Comparison of ENCODE assay signal across 15 cellular contexts in genomic region chr7:132901241-132901640, GRCh38.
A peak's percentile ranks its signal among the peaks of the same experiment; 100 is the strongest.
DNase-seq lines count a peak whose midpoint lies in the region; ATAC-seq and TF ChIP-seq lines count a peak whose summit lies in the region.
"Had no signal": no experiment of that assay in that cellular context is flagged by ENCODE, and none has a peak within 500 bp of the region (broad histone marks: within the 10 kb centered on the region; RNA-seq: fewer than 3 reads in every experiment).

No MANE protein-coding gene starts in this region.

- no peak for TF ChIP-seq EP300 in tibial nerve (IDR thresholded peaks at IDR 0.05)

- no peak overlapping the region for H2AK5ac ChIP-seq in trophoblast cell (ENCODE audit: low read length)

- BruUV-seq in Caco-2 (replicated peaks; lab: Mats Ljungman, UMichigan): no TSS peak

- peak overlapping the region; percentile 24 for H3K27ac Mint-ChIP-seq in Caco-2 (ENCODE audit: unreplicated experiment)
- H3K27ac Mint-ChIP-seq: CD4-positive, alpha-beta T cell; HFFc6 had no signal

- intact Hi-C loops in Caco-2 (cut with micrococcal nuclease; ENCODE audit: unreplicated experiment): no loop called here

- CTCF ChIA-PET in Caco-2 (lab: Charles Lee): no interaction called here

- H3K36me3 ChIP-seq in Caco-2 (ENCODE audit: control insufficient read depth, insufficient read depth, low read length): no peaks in the 10 kb centered on the region
- no peaks in the 10 kb centered on the region for H3K36me3 ChIP-seq in trophoblast cell (ENCODE audit: control insufficient read depth in 1 of 2, insufficient read depth in 2 of 2, low read length in 2 of 2)
- H3K36me3 ChIP-seq in tibial nerve: peaks cover 0 to 22% (median 0%) of the 10 kb centered on the region in 3 donors

- H3K27me3 ChIP-seq in Caco-2 (replicated peaks; ENCODE audit: control insufficient read depth, insufficient read depth, low read length) (no peaks in the 10 kb centered on the region), trophoblast cell (ENCODE audit: insufficient read depth, low read length) (no peaks in the 10 kb centered on the region), tibial nerve (no peaks in the 10 kb centered on the region)

- no peak overlapping the region for H3K4ac ChIP-seq in trophoblast cell (ENCODE audit: low read depth, low read length)

- POLR2A ChIA-PET in Caco-2 (lab: Charles Lee): no interaction called here

- H2AFZ ChIP-seq in trophoblast cell (ENCODE audit: insufficient read depth, low read length, poor library complexity): no peak overlapping the region

- H3K23ac ChIP-seq in trophoblast cell (ENCODE audit: low read length): no peak overlapping the region

- H3K9me3 ChIP-seq in Caco-2 (no peaks in the 10 kb centered on the region), trophoblast cell (ENCODE audit: insufficient read depth, low read depth, low read length) (no peaks in the 10 kb centered on the region), tibial nerve (no peaks in the 10 kb centered on the region)

- no peak overlapping the region for H4K8ac ChIP-seq in trophoblast cell (ENCODE audit: low read depth, low read length)

- H2BK120ac ChIP-seq in trophoblast cell (ENCODE audit: insufficient read depth, low read length, poor library complexity): no peak overlapping the region

- no peak for TF ChIP-seq CTCF in Caco-2 (IDR thresholded peaks at IDR 0.05; ENCODE audit: insufficient read depth in 1 of 2, low read depth in 1 of 2, low read length in 1 of 2, severe bottlenecking in 1 of 2, unreplicated experiment in 1 of 2)
- no peak for TF ChIP-seq CTCF in tibial nerve (IDR thresholded peaks at IDR 0.05)

- no CpG with 5 or more reads among the region's 4 CpGs for WGBS in trophoblast cell (ENCODE audit: extremely low coverage, insufficient coverage, insufficient read length)
- 79 to 81% methylated on average over 4 of the region's 4 CpGs for WGBS in tibial nerve, 2 donors

- H4K91ac ChIP-seq in trophoblast cell (ENCODE audit: low read depth, low read length): no peak overlapping the region

- no peaks in the 10 kb centered on the region for H3K27me3 Mint-ChIP-seq in Caco-2 (ENCODE audit: insufficient read depth, unreplicated experiment)
- H3K27me3 Mint-ChIP-seq: CD4-positive, alpha-beta T cell had no signal

- ATAC-seq in GM19324 (IDR thresholded peaks at IDR 0.05; ENCODE audit: low FRiP score, unreplicated experiment): no peak
- ATAC-seq: HepG2 had no signal

- no peaks in the 10 kb centered on the region for H3K79me2 ChIP-seq in trophoblast cell (ENCODE audit: control insufficient read depth, insufficient read depth, low read length, poor library complexity)

- no peaks in the 10 kb centered on the region for H3K9me3 Mint-ChIP-seq in Caco-2 (ENCODE audit: unreplicated experiment)
- H3K9me3 Mint-ChIP-seq: HFFc6 had no signal

- H3K4me3 Mint-ChIP-seq in Caco-2 (ENCODE audit: unreplicated experiment): no peak overlapping the region
- H3K4me3 Mint-ChIP-seq: CD4-positive, alpha-beta T cell; HFFc6 had no signal

- H3K4me1 Mint-ChIP-seq in Caco-2 (ENCODE audit: low read depth, unreplicated experiment): peaks cover 9% of the 10 kb centered on the region

- H3K4me3 ChIP-seq in Caco-2 (ENCODE audit: low read depth, low read length) (no peak overlapping the region), trophoblast cell (ENCODE audit: low read depth, low read length) (no peak overlapping the region), tibial nerve (no peak overlapping the region)

- no peak overlapping the region for H4K12ac ChIP-seq in trophoblast cell (ENCODE audit: low read depth, low read length)

- DNase-seq in Caco-2: peak; percentile 31 to 59
- peak; percentile 20 for DNase-seq in NCI-H69 (lab: John Stamatoyannopoulos, UW)
- peak; percentile 25 for DNase-seq in iPS-NIHi7 (ENCODE audit: extremely low spot score)
- peak; percentile 10 to 38 for DNase-seq in trophoblast cell
- DNase-seq in NCI-H345 treated with DMSO at 0.1 percent for 48 hours (lab: John Stamatoyannopoulos, UW; ENCODE audit: unreplicated experiment): no peak
- no peak for DNase-seq in tibial nerve (ENCODE audit: low spot score in 2 of 2)
- DNase-seq: ACHN; C1 segment of cervical spinal cord; CD4-positive, alpha-beta T cell; DMS79; GDM1; HCEC 1CT; HFFc6 had no signal

- H3K36me3 Mint-ChIP-seq in Caco-2 (ENCODE audit: insufficient read depth, unreplicated experiment): no peaks in the 10 kb centered on the region

- H3K9ac ChIP-seq in trophoblast cell (ENCODE audit: low read length): no peak overlapping the region

- H3K27ac ChIP-seq in trophoblast cell (ENCODE audit: low read depth, low read length) (no peak overlapping the region), tibial nerve (no peak overlapping the region)

- TF ChIP-seq POLR2A in tibial nerve (IDR thresholded peaks at IDR 0.05): no peak

- H3K4me1 ChIP-seq in Caco-2 (peaks cover 16% of the 10 kb centered on the region), trophoblast cell (ENCODE audit: control insufficient read depth in 1 of 2, insufficient read depth in 2 of 2, low read length in 2 of 2) (no peaks in the 10 kb centered on the region), tibial nerve (no peaks in the 10 kb centered on the region)

- no peak overlapping the region for H2BK5ac ChIP-seq in trophoblast cell (ENCODE audit: low read depth, low read length, poor library complexity)

- H3K18ac ChIP-seq in trophoblast cell (ENCODE audit: low read length): no peak overlapping the region

- H3K4me2 ChIP-seq in trophoblast cell (ENCODE audit: low read length): no peak overlapping the region

- H3K14ac ChIP-seq in trophoblast cell (ENCODE audit: low read length): no peak overlapping the region

- H2BK12ac ChIP-seq in trophoblast cell (ENCODE audit: low read length): no peak overlapping the region

- no peaks in the 10 kb centered on the region for H3K79me1 ChIP-seq in trophoblast cell (ENCODE audit: low read length)

Comparison
In these comparisons a context has a peak if more than half of its experiments do, and no peak if none do; other contexts are left out.
1. DNase-seq: peak in Caco-2 (2 of 2), NCI-H69 (single experiment), iPS-NIHi7 (single experiment) and trophoblast cell (2 of 2); none in NCI-H345 treated with DMSO at 0.1 percent for 48 hours (single experiment) and tibial nerve (0 of 2).